8 cellular contexts compared by ENCODE assay signal in genomic region chr1:80656011-80656627, GRCh38.
DNase-seq lines count a peak whose midpoint lies in the region; ATAC-seq and TF ChIP-seq lines count a peak whose summit lies in the region.

No MANE protein-coding gene starts in this region.

- H3K4me3 ChIP-seq in hepatocyte: no peak overlapping the region

- ATAC-seq in GM18511 (IDR thresholded peaks at IDR 0.05; ENCODE audit: unreplicated experiment): peak; percentile 87
- ATAC-seq in HG02588 (IDR thresholded peaks at IDR 0.05; ENCODE audit: unreplicated experiment): peak; percentile 78

- H3K9me3 ChIP-seq in hepatocyte (ENCODE audit: low read depth): no peaks in the 10 kb centered on the region

- H3K36me3 ChIP-seq in hepatocyte (replicated peaks; ENCODE audit: insufficient read depth, low read depth): no peaks in the 10 kb centered on the region

- peak; percentile 45 for TF ChIP-seq CTCF in hepatocyte (IDR thresholded peaks at IDR 0.05; ENCODE audit: poor library complexity)

- no peaks in the 10 kb centered on the region for H3K27me3 ChIP-seq in hepatocyte

- H3K27ac ChIP-seq in hepatocyte: peak overlapping the region; percentile 42

- no peaks in the 10 kb centered on the region for H3K79me2 ChIP-seq in hepatocyte

- 36% methylated on average over 2 of the region's 2 CpGs for WGBS in hepatocyte (ENCODE audit: low lambda C conversion rate, missing lambda C conversion rate)

- peak overlapping the region; percentile 32 for H3K4me2 ChIP-seq in hepatocyte

- H4K20me1 ChIP-seq in hepatocyte (ENCODE audit: insufficient read depth, poor library complexity, severe bottlenecking): no peaks in the 10 kb centered on the region

- H3K9me2 ChIP-seq in hepatocyte (replicated peaks; ENCODE audit: insufficient read depth): no peaks in the 10 kb centered on the region

- H3K4me1 ChIP-seq in hepatocyte (ENCODE audit: insufficient read depth): peaks cover 16% of the 10 kb centered on the region

- no peak overlapping the region for H2AFZ ChIP-seq in hepatocyte

- DNase-seq in NCI-H526 (lab: John Stamatoyannopoulos, UW) (peak; percentile 37 to 54), hepatocyte (ENCODE audit: low spot score) (peak; percentile 71), mesenteric fat pad (ENCODE audit: low spot score) (no peak), MV-4-11 (lab: John Stamatoyannopoulos, UW) (no peak), amniotic stem cell (lab: John Stamatoyannopoulos, UW) (no peak), NCI-H1694 treated with DMSO at 0.1 percent for 48 hours (lab: John Stamatoyannopoulos, UW) (no peak)

Comparison
In these comparisons a context has a peak if more than half of its experiments do, and no peak if none do; other contexts are left out.
1. DNase-seq: peak in NCI-H526 (2 of 2) and hepatocyte (single experiment); none in mesenteric fat pad (single experiment), MV-4-11 (single experiment), amniotic stem cell (single experiment) and NCI-H1694 treated with DMSO at 0.1 percent for 48 hours (single experiment).